Comparison of ENCODE assay signal across 8 cellular contexts in the genomic region with DNA sequence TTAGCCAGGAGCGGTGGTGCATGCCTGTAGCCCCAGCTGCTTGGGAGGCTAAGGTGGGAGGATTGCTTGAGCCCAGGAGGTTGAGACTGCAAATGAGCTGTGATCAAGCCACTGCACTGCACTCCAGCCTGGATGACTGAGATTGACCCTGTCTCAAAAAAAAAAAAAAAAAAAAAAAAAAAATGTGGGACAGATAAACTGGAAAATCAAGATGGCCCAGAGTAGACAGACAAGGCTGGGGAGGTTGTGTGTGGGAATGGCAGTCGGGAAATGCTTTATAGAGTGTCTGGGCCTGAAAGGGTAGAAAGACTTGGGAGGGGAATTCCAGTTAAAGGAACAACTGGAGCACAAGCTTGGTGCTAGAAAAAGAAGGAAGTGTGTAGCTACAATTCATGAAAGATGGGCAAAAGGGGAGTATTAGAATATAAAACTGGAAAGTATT. TPM values are rescaled to one million over a fixed set of nuclear protein-coding genes. Genes with fewer than 3 reads are reported as not detected.
DNase-seq lines count a peak whose midpoint lies in the region; ATAC-seq and TF ChIP-seq lines count a peak whose summit lies in the region.
"Had no signal": no experiment of that assay in that cellular context is flagged by ENCODE, and none has a peak within 500 bp of the region (broad histone marks: within the 10 kb centered on the region; RNA-seq: fewer than 3 reads in every experiment).

No MANE protein-coding gene starts in this region.

- H3K27ac Mint-ChIP-seq in nephron, result peak overlapping the region; percentile 63 to 84 (median 72)

- peaks cover 50% of the 10 kb centered on the region for H3F3A ChIP-seq in DOHH2 (ENCODE audit: control insufficient read depth, insufficient read depth)

- H3K36me3 ChIP-seq in DOHH2 (ENCODE audit: control insufficient read depth, low read length), result peaks cover 79% of the 10 kb centered on the region
- H3K36me3 ChIP-seq in effector memory CD4-positive, alpha-beta T cell (ENCODE audit: control insufficient read depth, insufficient read depth, low read length), result peaks cover 20% of the 10 kb centered on the region

- no peak for ATAC-seq in GM21381 (IDR thresholded peaks at IDR 0.05; ENCODE audit: unreplicated experiment)

- peaks cover 65% of the 10 kb centered on the region for H3K4me1 Mint-ChIP-seq in nephron

- peak overlapping the region; percentile 91 for H3K27ac ChIP-seq in DOHH2 (ENCODE audit: low read depth, low read length)
- no peak overlapping the region for H3K27ac ChIP-seq in effector memory CD4-positive, alpha-beta T cell (ENCODE audit: insufficient read depth, low read length, poor library complexity, severe bottlenecking)

- in situ Hi-C loops in astrocyte of the cerebellum (cut with HindIII; ENCODE audit: low sequenced_read_pairs), result no loop called here

- H3K4me1 ChIP-seq in DOHH2 (ENCODE audit: control insufficient read depth, low read length), result peaks cover 59% of the 10 kb centered on the region
- H3K4me1 ChIP-seq in effector memory CD4-positive, alpha-beta T cell (ENCODE audit: control insufficient read depth, insufficient read depth, low read length, poor library complexity, severe bottlenecking), result peaks cover 30% of the 10 kb centered on the region

- H3K4me3 Mint-ChIP-seq in nephron, result peak overlapping the region; percentile 95 to 96 (median 96)

- H3K4me3 ChIP-seq in DOHH2 (ENCODE audit: low read length) (peak overlapping the region; percentile 94), astrocyte of the cerebellum (ENCODE audit: low read depth, low read length) (peak overlapping the region; percentile 74)
- H3K4me3 ChIP-seq in Jurkat, Clone E6-1 (ENCODE audit: low read length), result peak overlapping the region; percentile 96
- no peak overlapping the region for H3K4me3 ChIP-seq in effector memory CD4-positive, alpha-beta T cell (ENCODE audit: insufficient read depth, low read depth, low read length, poor library complexity, severe bottlenecking)

- TF ChIP-seq CTCF in DOHH2 (IDR thresholded peaks at IDR 0.05; ENCODE audit: low read depth, low read length, poor library complexity, severe bottlenecking), result no peak
- no peak for TF ChIP-seq CTCF in astrocyte of the cerebellum (IDR thresholded peaks at IDR 0.05; ENCODE audit: low read depth, low read length, missing control alignments)
- TF ChIP-seq CTCF in nephron (IDR thresholded peaks at IDR 0.05; ENCODE audit: unreplicated experiment in 3 of 3), result no peak

- no peaks in the 10 kb centered on the region; the same call in 1 of the 2 replicates for H3K27me3 ChIP-seq in DOHH2 (ENCODE audit: control insufficient read depth, low read length)
- H3K27me3 ChIP-seq in effector memory CD4-positive, alpha-beta T cell (replicated peaks; ENCODE audit: control insufficient read depth, insufficient read depth, low read length, poor library complexity, severe bottlenecking), result no peaks in the 10 kb centered on the region

- H3K9me3 Mint-ChIP-seq in nephron, result no peaks in the 10 kb centered on the region

- DNase-seq in Jurkat, Clone E6-1 (ENCODE audit: low read depth, low spot score), result no peak
- DNase-seq in astrocyte of the cerebellum (ENCODE audit: low read depth), result no peak
- DNase-seq in activated gamma-delta T cell (lab: John Stamatoyannopoulos, UW), result no peak
- DNase-seq in effector memory CD4-positive, alpha-beta T cell, result no peak
- DNase-seq: stimulated activated naive CD4-positive, alpha-beta T cell had no signal

- H4K20me1 ChIP-seq in DOHH2 (ENCODE audit: control insufficient read depth, insufficient read depth, low read depth, low read length), result peaks cover 29% of the 10 kb centered on the region

- H3K4me2 ChIP-seq in DOHH2 (ENCODE audit: low read length), result peak overlapping the region; percentile 91

- no peaks in the 10 kb centered on the region for H3K9me2 ChIP-seq in DOHH2 (replicated peaks; ENCODE audit: control insufficient read depth, low read length)

- no peaks in the 10 kb centered on the region for H3K27me3 Mint-ChIP-seq in nephron (ENCODE audit: low read depth)

- peaks cover 95% of the 10 kb centered on the region for H3K79me2 ChIP-seq in DOHH2 (ENCODE audit: control insufficient read depth, low read length)

- H3K36me3 Mint-ChIP-seq in nephron (ENCODE audit: low read depth), result peaks cover 31% of the 10 kb centered on the region

- no peaks in the 10 kb centered on the region for H3K9me3 ChIP-seq in DOHH2 (ENCODE audit: control insufficient read depth, insufficient read depth, low read length)
- no peaks in the 10 kb centered on the region for H3K9me3 ChIP-seq in effector memory CD4-positive, alpha-beta T cell (ENCODE audit: control insufficient read depth, low read length)

RNA-seq across cellular contexts. Expression of gene WDR74, which starts 18.2 kb away (rescaled TPM):
- 64.3 TPM for polyA plus RNA-seq in Jurkat, Clone E6-1 (2012; ENCODE audit: insufficient read depth, insufficient read length)

RNA-seq across cellular contexts. Expression of gene SLC3A2, which starts 23.1 kb away (rescaled TPM):
- 237 TPM for polyA plus RNA-seq in Jurkat, Clone E6-1 (2012; ENCODE audit: insufficient read depth, insufficient read length)

RNA-seq across cellular contexts. Expression of gene TEX54, which starts 24.9 kb away (rescaled TPM):
- polyA plus RNA-seq in Jurkat, Clone E6-1 (2012; ENCODE audit: insufficient read depth, insufficient read length), result not detected

RNA-seq across cellular contexts. Expression of gene STX5, which starts 25.7 kb away (rescaled TPM):
- polyA plus RNA-seq in Jurkat, Clone E6-1 (2012; ENCODE audit: insufficient read depth, insufficient read length), result 32.9 TPM

RNA-seq across cellular contexts. Expression of gene NXF1, which starts 52.3 kb away (rescaled TPM):
- polyA plus RNA-seq in Jurkat, Clone E6-1 (2012; ENCODE audit: insufficient read depth, insufficient read length), result 76.7 TPM
